In genomic region chr5:31197183-31197582, GRCh38 we compare ENCODE assay signal across 21 cellular contexts. TPM values are rescaled to one million over a fixed set of nuclear protein-coding genes. Genes with fewer than 3 reads are reported as not detected.
DNase-seq lines count a peak whose midpoint lies in the region; ATAC-seq, FAIRE-seq and TF ChIP-seq lines count a peak whose summit lies in the region.
"Had no signal": no experiment of that assay in that cellular context is flagged by ENCODE, and none has a peak within 500 bp of the region (broad histone marks: within the 10 kb centered on the region; RNA-seq: fewer than 3 reads in every experiment).

No MANE protein-coding gene starts in this region.

- peak; percentile 91 for DNase-seq in IMR-90
- DNase-seq in bronchial epithelial cell (ENCODE audit: low read depth): peak; percentile 32
- DNase-seq in mesenchymal stem cell: peak; percentile 9
- DNase-seq in SIG-M5 treated with dmso at 0.1 percent for 504 hours (lab: John Stamatoyannopoulos, UW; ENCODE audit: unreplicated experiment): no peak
- DNase-seq in SKM-1 (lab: John Stamatoyannopoulos, UW; ENCODE audit: unreplicated experiment): no peak
- no peak for DNase-seq in activated CD4-positive, alpha-beta T cell treated with anti-CD3 and anti-CD28 coated beads, Interleukin-2, amount 10 ng/mL, durations not matched to agents 24 days and 14 days
- DNase-seq: activated CD8-positive, alpha-beta memory T cell treated with anti-CD3 and anti-CD28 coated beads, Interleukin-2, amount 10 ng/mL, durations not matched to agents 7 days and 5 days; activated effector memory CD4-positive, alpha-beta T cell treated with anti-CD3 and anti-CD28 coated beads, Interleukin-2, amount 50 U/mL, for 16 hours; CD8-positive, alpha-beta memory T cell; foreskin keratinocyte; natural killer cell; NCI-H748 treated with DMSO at 0.1 percent for 48 hours; right lobe of liver; stimulated activated CD4-positive, alpha-beta T cell treated with anti-CD3 and anti-CD28 coated beads, Interleukin-2, amount 100 ng/mL, for 24 hours; T-cell; WERI-Rb-1 had no signal

- no peak overlapping the region for H2AK5ac ChIP-seq in IMR-90 (ENCODE audit: low read depth, low read length)
- H2AK5ac ChIP-seq in mesenchymal stem cell (ENCODE audit: low read length, severe bottlenecking): no peak overlapping the region

- ATAC-seq in IMR-90 (ENCODE audit: low read depth): peak; percentile 53
- no peak for ATAC-seq in HG03045 (IDR thresholded peaks at IDR 0.05; ENCODE audit: unreplicated experiment)
- ATAC-seq: activated CD8-positive, alpha-beta memory T cell treated with anti-CD3 and anti-CD28 coated beads, Interleukin-2, amount 10 ng/mL, durations not matched to agents 7 days and 5 days; foreskin keratinocyte; natural killer cell; right lobe of liver; T-cell had no signal

- H3K4me1 Mint-ChIP-seq in activated CD4-positive, alpha-beta T cell treated with anti-CD3 and anti-CD28 coated beads, Interleukin-2, amount 10 ng/mL, durations not matched to agents 24 days and 14 days: no peaks in the 10 kb centered on the region

- H3K4ac ChIP-seq in IMR-90 (ENCODE audit: low read depth, low read length) (no peak overlapping the region), mesenchymal stem cell (ENCODE audit: low read depth in 1 of 2, low read length in 2 of 2) (no peak overlapping the region)

- 0 out of 4 replicates have a peak overlapping the region, but pooled peaks of 1 of the 2 experiments have one; percentile 44 for H4K8ac ChIP-seq in IMR-90 (ENCODE audit: low read depth in 2 of 2, low read length in 2 of 2)
- H4K8ac ChIP-seq in mesenchymal stem cell (ENCODE audit: low read length): no peak overlapping the region

- FAIRE-seq in bronchial epithelial cell (lab: Jason Lieb, UNC): no peak
- FAIRE-seq: GM12892 had no signal

- TF ChIP-seq CTCF in IMR-90 (conservative IDR thresholded peaks at IDR 0.05; ENCODE audit: low read depth, low read length): no peak
- TF ChIP-seq CTCF in bronchial epithelial cell (IDR thresholded peaks at IDR 0.05; ENCODE audit: insufficient read depth, low read length, severe bottlenecking): no peak

- H3K18ac ChIP-seq in IMR-90 (ENCODE audit: low read depth, low read length): 0 out of 2 replicates have a peak overlapping the region, but pooled peaks have one; percentile 77
- H3K18ac ChIP-seq in mesenchymal stem cell (ENCODE audit: low read depth in 1 of 2, low read length in 2 of 2): no peak overlapping the region

- H4K5ac ChIP-seq in IMR-90 (ENCODE audit: low read depth, low read length): no peak overlapping the region

- no peak overlapping the region for H2AK9ac ChIP-seq in IMR-90 (replicated peaks; ENCODE audit: low read depth, low read length, poor library complexity)

- H3K36me3 ChIP-seq in IMR-90 (ENCODE audit: control insufficient read depth, insufficient read depth, low read length) (no peaks in the 10 kb centered on the region), bronchial epithelial cell (ENCODE audit: control insufficient read depth, insufficient read depth, low read length) (no peaks in the 10 kb centered on the region), mesenchymal stem cell (ENCODE audit: control insufficient read depth in 1 of 2, insufficient read depth in 2 of 2, low read depth in 1 of 2, low read length in 2 of 2) (no peaks in the 10 kb centered on the region)
- H3K36me3 ChIP-seq: breast epithelium, right lobe of liver, suprapubic skin, WERI-Rb-1 had no signal

- CTCF ChIA-PET in IMR-90 (lab: Yijun Ruan, JAX): interaction anchor here (0.7 to 2.0 kb wide), 2 partner anchors 10 to 793 kb away, joined by 3 to 5 read pairs; no protein-coding TSS in a partner anchor

- no peak overlapping the region for H2BK15ac ChIP-seq in IMR-90 (ENCODE audit: low read depth, low read length)
- no peak overlapping the region for H2BK15ac ChIP-seq in mesenchymal stem cell (ENCODE audit: low read depth, poor library complexity, severe bottlenecking)

- H3K27ac Mint-ChIP-seq in activated CD4-positive, alpha-beta T cell treated with anti-CD3 and anti-CD28 coated beads, Interleukin-2, amount 10 ng/mL, durations not matched to agents 24 days and 14 days: no peak overlapping the region
- H3K27ac Mint-ChIP-seq: activated CD8-positive, alpha-beta memory T cell treated with anti-CD3 and anti-CD28 coated beads, Interleukin-2, amount 10 ng/mL, durations not matched to agents 7 days and 5 days; CD8-positive, alpha-beta memory T cell; natural killer cell; T-cell had no signal

- TF ChIP-seq POLR2A in IMR-90 (IDR thresholded peaks at IDR 0.05; ENCODE audit: low read depth, low read length): no peak

- no peaks in the 10 kb centered on the region; the same call in 1 of the 2 replicates for H4K20me1 ChIP-seq in IMR-90 (ENCODE audit: insufficient read depth, low read length)

- H3K9me1 ChIP-seq in IMR-90 (ENCODE audit: insufficient read depth, low read length): peaks cover 5% of the 10 kb centered on the region; the same call in 1 of the 2 replicates

- POLR2A ChIA-PET in IMR-90 (lab: Charles Lee; ENCODE audit: unreplicated experiment): no interaction called here

- peaks cover 5% of the 10 kb centered on the region for H3K4me1 ChIP-seq in IMR-90 (ENCODE audit: control insufficient read depth, insufficient read depth, low read length)
- peaks cover 4% of the 10 kb centered on the region for H3K4me1 ChIP-seq in mesenchymal stem cell (ENCODE audit: control insufficient read depth, insufficient read depth, low read depth, low read length)
- H3K4me1 ChIP-seq: breast epithelium, foreskin keratinocyte had no signal

- H3K27ac ChIP-seq in IMR-90 (ENCODE audit: insufficient read depth, low read length) (no peak overlapping the region), mesenchymal stem cell (ENCODE audit: low read length, poor library complexity, severe bottlenecking) (peak overlapping the region; percentile 82)
- H3K27ac ChIP-seq: breast epithelium, foreskin keratinocyte, right lobe of liver, suprapubic skin, WERI-Rb-1 had no signal

- H2AFZ ChIP-seq in IMR-90 (replicated peaks; ENCODE audit: low read length, poor library complexity) (no peak overlapping the region), mesenchymal stem cell (ENCODE audit: low read depth, low read length) (no peak overlapping the region)

- no peaks in the 10 kb centered on the region for H3K36me3 Mint-ChIP-seq in activated CD4-positive, alpha-beta T cell treated with anti-CD3 and anti-CD28 coated beads, Interleukin-2, amount 10 ng/mL, durations not matched to agents 24 days and 14 days (ENCODE audit: low read depth)
- H3K36me3 Mint-ChIP-seq: CD8-positive, alpha-beta memory T cell; T-cell had no signal

- H4K91ac ChIP-seq in IMR-90 (ENCODE audit: insufficient read depth, low read depth, low read length): no peak overlapping the region
- H4K91ac ChIP-seq in mesenchymal stem cell (ENCODE audit: low read length): no peak overlapping the region

- peaks cover 3% of the 10 kb centered on the region for H3K9me3 Mint-ChIP-seq in activated CD4-positive, alpha-beta T cell treated with anti-CD3 and anti-CD28 coated beads, Interleukin-2, amount 10 ng/mL, durations not matched to agents 24 days and 14 days

- H3K9me3 ChIP-seq in IMR-90 (ENCODE audit: control insufficient read depth, insufficient read depth, low read length) (no peaks in the 10 kb centered on the region), mesenchymal stem cell (ENCODE audit: control insufficient read depth, low read length) (no peaks in the 10 kb centered on the region)
- H3K9me3 ChIP-seq: breast epithelium, right lobe of liver, suprapubic skin had no signal

- dilution Hi-C loops in IMR-90 (cut with HindIII; ENCODE audit: low sequenced_read_pairs, unreplicated experiment): no loop called here

- no TSS peak for BruUV-seq in IMR-90 (replicated peaks; lab: Mats Ljungman, UMichigan)

- no peak for TF ChIP-seq RAD21 in IMR-90 (IDR thresholded peaks at IDR 0.05; ENCODE audit: low read length)

- H3K79me1 ChIP-seq in IMR-90 (ENCODE audit: low read depth in 1 of 2, low read length in 2 of 2) (peaks cover 2 to 27% of the 10 kb centered on the region in 2 experiments; a peak in 3 of 4 replicates), mesenchymal stem cell (replicated peaks; ENCODE audit: low read length, poor library complexity, severe bottlenecking) (no peaks in the 10 kb centered on the region)

- H3K4me2 ChIP-seq in IMR-90 (ENCODE audit: low read depth, low read length) (peak overlapping the region; percentile 88; the same call in 1 of the 2 replicates), mesenchymal stem cell (ENCODE audit: low read length, poor library complexity, severe bottlenecking) (peak overlapping the region; percentile 53)

- H3K23ac ChIP-seq in IMR-90 (ENCODE audit: low read depth, low read length) (peak overlapping the region; percentile 2; the same call in 1 of the 2 replicates), mesenchymal stem cell (ENCODE audit: low read length in 2 of 2) (no peak overlapping the region)

- H3K9ac ChIP-seq in IMR-90 (ENCODE audit: low read depth, low read length) (no peak overlapping the region), mesenchymal stem cell (ENCODE audit: low read length) (no peak overlapping the region)

- H3K4me3 ChIP-seq in IMR-90 (ENCODE audit: insufficient read depth, low read depth, low read length) (peak overlapping the region; percentile 20; the same call in 1 of the 2 replicates), bronchial epithelial cell (ENCODE audit: low read depth, low read length) (no peak overlapping the region), mesenchymal stem cell (ENCODE audit: insufficient read depth in 1 of 2, low read depth in 1 of 2, low read length in 2 of 2) (no peak overlapping the region)
- H3K4me3 ChIP-seq: breast epithelium, lung, right lobe of liver, suprapubic skin had no signal

- peaks cover 35% of the 10 kb centered on the region for H3K27me3 Mint-ChIP-seq in activated CD4-positive, alpha-beta T cell treated with anti-CD3 and anti-CD28 coated beads, Interleukin-2, amount 10 ng/mL, durations not matched to agents 24 days and 14 days

- H3K14ac ChIP-seq in IMR-90 (replicated peaks; ENCODE audit: low read depth, low read length): no peak overlapping the region
- no peak overlapping the region for H3K14ac ChIP-seq in mesenchymal stem cell (ENCODE audit: low read length in 2 of 2)

- H2BK5ac ChIP-seq in IMR-90 (ENCODE audit: low read depth, low read length, poor library complexity, severe bottlenecking): peak overlapping the region; percentile 87
- H2BK5ac ChIP-seq in mesenchymal stem cell (ENCODE audit: low read depth, low read length, poor library complexity, severe bottlenecking): no peak overlapping the region

- H3K27me3 ChIP-seq in IMR-90 (ENCODE audit: control insufficient read depth, insufficient read depth, low read length) (no peaks in the 10 kb centered on the region), bronchial epithelial cell (ENCODE audit: control insufficient read depth, insufficient read depth, low read length) (no peaks in the 10 kb centered on the region), mesenchymal stem cell (ENCODE audit: control insufficient read depth in 1 of 2, insufficient read depth in 1 of 2, low read length in 2 of 2) (peaks cover 0 to 51% of the 10 kb centered on the region in 2 experiments)

- H2BK120ac ChIP-seq in IMR-90 (ENCODE audit: low read depth, low read length) (no peak overlapping the region), mesenchymal stem cell (ENCODE audit: low read depth, low read length) (no peak overlapping the region)

- 0% methylated on average over 1 of the region's 1 CpG; no CpG with 5 or more reads in 1 of the 2 experiments for WGBS in IMR-90 (ENCODE audit: extremely low coverage in 2 of 2, insufficient read length in 1 of 2), 2 experiments
- WGBS in mesenchymal stem cell: 33% methylated on average over 1 of the region's 1 CpG

- no peak overlapping the region for H2BK12ac ChIP-seq in mesenchymal stem cell (ENCODE audit: low read length in 2 of 2)

- 0 out of 2 replicates have a peak overlapping the region, but pooled peaks have one; percentile 49 for H3K56ac ChIP-seq in IMR-90 (ENCODE audit: extremely low read depth, insufficient read depth, low read length)

- intact Hi-C loops in IMR-90 (cut with micrococcal nuclease): loop anchor here (1.0 to 10.0 kb wide), 5 partner anchors 35 to 792 kb away; no protein-coding TSS in a partner anchor
- intact Hi-C loops in activated CD4-positive, alpha-beta T cell treated with anti-CD3 and anti-CD28 coated beads, Interleukin-2, amount 10 ng/mL, durations not matched to agents 24 days and 14 days (cut with micrococcal nuclease): no loop called here

- no peak overlapping the region for H3K4me3 Mint-ChIP-seq in activated CD4-positive, alpha-beta T cell treated with anti-CD3 and anti-CD28 coated beads, Interleukin-2, amount 10 ng/mL, durations not matched to agents 24 days and 14 days
- H3K4me3 Mint-ChIP-seq: activated CD8-positive, alpha-beta memory T cell treated with anti-CD3 and anti-CD28 coated beads, Interleukin-2, amount 10 ng/mL, durations not matched to agents 7 days and 5 days; CD8-positive, alpha-beta memory T cell; natural killer cell; T-cell had no signal

- in situ Hi-C loops in IMR-90 (cut with MboI; ENCODE audit: low sequenced_read_pairs): no loop called here

- no peak overlapping the region for H2BK20ac ChIP-seq in IMR-90 (ENCODE audit: low read depth, low read length)

RNA-seq across cellular contexts. Expression of gene CDH6, which starts 3.7 kb away (rescaled TPM):
- total RNA-seq in IMR-90 (2012; rRNA removed) (211 and 232 TPM in 2 replicates), bronchial epithelial cell (0.13 and 9.5 TPM in 2 replicates)
- 69.1 and 72.2 TPM in 2 replicates for polyA plus RNA-seq in IMR-90 (2012; rRNA removed)
- 21.5 and 33.5 TPM in 2 replicates for polyA plus RNA-seq in IMR-90 (2012; cell fraction: cytosol; rRNA removed)
- 22.6 and 44.0 TPM in 2 replicates for polyA plus RNA-seq in IMR-90 (2012; cell fraction: nucleus; rRNA removed; ENCODE audit: low replicate concordance)
- 7.0 TPM for polyA plus RNA-seq in mesenchymal stem cell (2013, experiment 1 of 2)
- 7.3 TPM for polyA plus RNA-seq in mesenchymal stem cell (2013, experiment 2 of 2)
- not detected in 2 replicates for total RNA-seq in activated CD4-positive, alpha-beta T cell treated with anti-CD3 and anti-CD28 coated beads, Interleukin-2, amount 10 ng/mL, durations not matched to agents 24 days and 14 days
- total RNA-seq: activated CD8-positive, alpha-beta memory T cell treated with anti-CD3 and anti-CD28 coated beads, Interleukin-2, amount 10 ng/mL, durations not matched to agents 7 days and 5 days; CD8-positive, alpha-beta memory T cell; foreskin keratinocyte; natural killer cell had no signal
- polyA plus RNA-seq: CD8-positive, alpha-beta memory T cell; foreskin keratinocyte had no signal

Comparison
In these comparisons a context has a peak if more than half of its experiments do, and no peak if none do; other contexts are left out.
1. DNase-seq: peak in IMR-90 (single experiment), bronchial epithelial cell (single experiment) and mesenchymal stem cell (single experiment); none in SIG-M5 treated with dmso at 0.1 percent for 504 hours (single experiment), SKM-1 (single experiment) and activated CD4-positive, alpha-beta T cell treated with anti-CD3 and anti-CD28 coated beads, Interleukin-2, amount 10 ng/mL, durations not matched to agents 24 days and 14 days (single experiment).
2. RNA of gene CDH6, which starts 3.7 kb away (total RNA-seq): 211 to 232 TPM in IMR-90; 0.13 to 9.5 TPM in bronchial epithelial cell and not detected in activated CD4-positive, alpha-beta T cell treated with anti-CD3 and anti-CD28 coated beads, Interleukin-2, amount 10 ng/mL, durations not matched to agents 24 days and 14 days; every median in the first group is over 10 times any median in the second.